Comparison of ENCODE assay signal across 1 cellular context in the genomic region with DNA sequence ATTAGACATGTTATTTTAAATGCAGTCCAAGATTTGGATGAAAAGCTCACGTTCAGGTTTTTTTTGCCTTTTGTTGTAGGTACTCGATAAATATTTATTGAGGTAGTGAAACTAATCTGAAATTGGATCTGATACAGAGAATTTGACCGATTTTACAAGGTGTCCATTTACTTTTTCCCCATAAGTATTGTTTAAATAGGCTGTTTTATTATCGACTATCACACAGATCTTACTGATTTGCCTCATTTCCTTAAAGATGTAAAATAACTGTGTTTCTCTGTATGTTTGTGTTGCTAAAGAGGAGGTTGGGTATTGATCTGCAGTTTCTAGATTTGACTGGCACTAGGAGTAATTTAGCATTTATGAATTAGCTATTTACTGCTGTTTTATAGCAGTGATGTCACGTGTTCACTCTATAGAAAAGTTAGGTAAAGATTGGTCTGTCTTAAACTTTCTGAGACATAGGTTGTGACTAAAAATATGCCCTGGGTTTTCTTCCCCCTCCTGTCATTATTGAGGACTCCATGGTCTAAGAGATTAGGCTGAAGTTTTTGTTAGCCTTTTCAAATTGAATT.
TF ChIP-seq lines count a peak whose summit lies in the region.

No MANE protein-coding gene starts in this region.

TF ChIP-seq in SK-N-SH treated with all-trans-retinoic acid at 6 μM for 48 hours, 23 proteins besides CTCF, POLR2A, EP300 and RAD21 (continued from another document):
- no peak for TF ChIP-seq CREB5 (CRISPR knock-in tag; IDR thresholded peaks at IDR 0.05; ENCODE audit: low read depth)
- no peak for TF ChIP-seq TCF4 (CRISPR knock-in tag; IDR thresholded peaks at IDR 0.05; ENCODE audit: borderline replicate concordance)
- TF ChIP-seq, protein P1, sequence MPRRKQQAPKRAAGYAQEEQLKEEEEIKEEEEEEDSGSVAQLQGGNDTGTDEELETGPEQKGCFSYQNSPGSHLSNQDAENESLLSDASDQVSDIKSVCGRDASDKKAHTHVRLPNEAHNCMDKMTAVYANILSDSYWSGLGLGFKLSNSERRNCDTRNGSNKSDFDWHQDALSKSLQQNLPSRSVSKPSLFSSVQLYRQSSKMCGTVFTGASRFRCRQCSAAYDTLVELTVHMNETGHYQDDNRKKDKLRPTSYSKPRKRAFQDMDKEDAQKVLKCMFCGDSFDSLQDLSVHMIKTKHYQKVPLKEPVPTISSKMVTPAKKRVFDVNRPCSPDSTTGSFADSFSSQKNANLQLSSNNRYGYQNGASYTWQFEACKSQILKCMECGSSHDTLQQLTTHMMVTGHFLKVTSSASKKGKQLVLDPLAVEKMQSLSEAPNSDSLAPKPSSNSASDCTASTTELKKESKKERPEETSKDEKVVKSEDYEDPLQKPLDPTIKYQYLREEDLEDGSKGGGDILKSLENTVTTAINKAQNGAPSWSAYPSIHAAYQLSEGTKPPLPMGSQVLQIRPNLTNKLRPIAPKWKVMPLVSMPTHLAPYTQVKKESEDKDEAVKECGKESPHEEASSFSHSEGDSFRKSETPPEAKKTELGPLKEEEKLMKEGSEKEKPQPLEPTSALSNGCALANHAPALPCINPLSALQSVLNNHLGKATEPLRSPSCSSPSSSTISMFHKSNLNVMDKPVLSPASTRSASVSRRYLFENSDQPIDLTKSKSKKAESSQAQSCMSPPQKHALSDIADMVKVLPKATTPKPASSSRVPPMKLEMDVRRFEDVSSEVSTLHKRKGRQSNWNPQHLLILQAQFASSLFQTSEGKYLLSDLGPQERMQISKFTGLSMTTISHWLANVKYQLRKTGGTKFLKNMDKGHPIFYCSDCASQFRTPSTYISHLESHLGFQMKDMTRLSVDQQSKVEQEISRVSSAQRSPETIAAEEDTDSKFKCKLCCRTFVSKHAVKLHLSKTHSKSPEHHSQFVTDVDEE (CRISPR knock-in tag; IDR thresholded peaks at IDR 0.05): no peak
- TF ChIP-seq ESRRG (CRISPR knock-in tag; IDR thresholded peaks at IDR 0.05): no peak
- no peak for TF ChIP-seq PATZ1 (CRISPR knock-in tag; IDR thresholded peaks at IDR 0.05; ENCODE audit: borderline replicate concordance)
- no peak for TF ChIP-seq PPARA (CRISPR knock-in tag; IDR thresholded peaks at IDR 0.05; ENCODE audit: borderline replicate concordance)
- no peak for TF ChIP-seq ZNF8 (CRISPR knock-in tag; IDR thresholded peaks at IDR 0.05)
- no peak for TF ChIP-seq ZC3H10 (CRISPR knock-in tag; IDR thresholded peaks at IDR 0.05)
- no peak for TF ChIP-seq RARB (CRISPR knock-in tag; IDR thresholded peaks at IDR 0.05)
- TF ChIP-seq TOX (CRISPR knock-in tag; IDR thresholded peaks at IDR 0.05; ENCODE audit: borderline replicate concordance): no peak
- no peak for TF ChIP-seq ARNTL (CRISPR knock-in tag; IDR thresholded peaks at IDR 0.05; ENCODE audit: borderline replicate concordance, low read depth)
- no peak for TF ChIP-seq ZFP30 (CRISPR knock-in tag; IDR thresholded peaks at IDR 0.05)
